33 cellular contexts compared by ENCODE assay signal in genomic region chr6:148671952-148672351, GRCh38.
"Had no signal": no experiment of that assay in that cellular context is flagged by ENCODE, and none has a peak within 500 bp of the region (broad histone marks: within the 10 kb centered on the region; RNA-seq: fewer than 3 reads in every experiment).

No MANE protein-coding gene starts in this region.

- H3K36me3 ChIP-seq: brain microvascular endothelial cell, esophagus muscularis mucosa, WERI-Rb-1 had no signal

- H3K27me3 Mint-ChIP-seq: activated B cell treated with CpG ODN at 0.5 μM for 24 hours had no signal

- H3K36me3 Mint-ChIP-seq: activated naive CD8-positive, alpha-beta T cell treated with anti-CD3 and anti-CD28 coated beads, Interleukin-2, amount 10 ng/mL, durations not matched to agents 7 days and 5 days had no signal

- H3K4me3 Mint-ChIP-seq: activated B cell treated with CpG ODN at 0.5 μM for 24 hours; activated CD8-positive, alpha-beta T cell treated with anti-CD3 and anti-CD28 coated beads for 36 hours; activated naive CD8-positive, alpha-beta T cell treated with anti-CD3 and anti-CD28 coated beads, Interleukin-2, amount 10 ng/mL, durations not matched to agents 7 days and 5 days; activated T-cell treated with anti-CD3 and anti-CD28 coated beads, Interleukin-2, amount 50 U/mL, for 4 hours; activated T-helper 17 cell treated with anti-CD3 and anti-CD28 coated beads, Interleukin-2, amount 50 U/mL, for 72 hours; central memory CD8-positive, alpha-beta T cell; effector memory CD8-positive, alpha-beta T cell; T-helper 17 cell; T-helper 2 cell treated with Interferon-gamma antibody and Interleukin-4, amounts not matched to agents 5 μg/mL and 100 μg/mL, for 36 hours had no signal

- H3K4me1 Mint-ChIP-seq: activated naive CD8-positive, alpha-beta T cell treated with anti-CD3 and anti-CD28 coated beads, Interleukin-2, amount 10 ng/mL, durations not matched to agents 7 days and 5 days; activated T-helper 17 cell treated with anti-CD3 and anti-CD28 coated beads, Interleukin-2, amount 50 U/mL, for 72 hours; central memory CD8-positive, alpha-beta T cell; T-helper 17 cell had no signal

- H3K4me3 ChIP-seq: esophagus muscularis mucosa had no signal

- FAIRE-seq: astrocyte, bronchial epithelial cell had no signal

- ATAC-seq: activated CD4-positive, CD25-positive, alpha-beta regulatory T cell treated with anti-CD3 and anti-CD28 coated beads, Interleukin-2, amount 50 U/mL, for 24 hours; activated CD8-positive, alpha-beta T cell treated with anti-CD3 and anti-CD28 coated beads for 36 hours; activated naive CD4-positive, alpha-beta T cell treated with anti-CD3 and anti-CD28 coated beads, Interleukin-2, amount 50 U/mL, for 72 hours; activated T-cell treated with anti-CD3 and anti-CD28 coated beads, Interleukin-2, amount 50 U/mL, for 4 hours; activated T-helper 17 cell treated with anti-CD3 and anti-CD28 coated beads, Interleukin-2, amount 50 U/mL, for 72 hours; effector memory CD8-positive, alpha-beta T cell; T-helper 17 cell had no signal

- H3K27ac Mint-ChIP-seq: activated CD8-positive, alpha-beta T cell treated with anti-CD3 and anti-CD28 coated beads for 36 hours; activated naive CD4-positive, alpha-beta T cell treated with anti-CD3 and anti-CD28 coated beads, Interleukin-2, amount 50 U/mL, for 72 hours; activated naive CD8-positive, alpha-beta T cell treated with anti-CD3 and anti-CD28 coated beads, Interleukin-2, amount 10 ng/mL, durations not matched to agents 7 days and 5 days; activated T-helper 17 cell treated with anti-CD3 and anti-CD28 coated beads, Interleukin-2, amount 50 U/mL, for 72 hours; effector memory CD8-positive, alpha-beta T cell; T-helper 17 cell; T-helper 2 cell treated with Interferon-gamma antibody and Interleukin-4, amounts not matched to agents 5 μg/mL and 100 μg/mL, for 36 hours had no signal

- H3K27me3 ChIP-seq: brain microvascular endothelial cell, esophagus muscularis mucosa had no signal

- H3K9me3 Mint-ChIP-seq: activated T-helper 17 cell treated with anti-CD3 and anti-CD28 coated beads, Interleukin-2, amount 50 U/mL, for 72 hours had no signal

- H3K27ac ChIP-seq: brain microvascular endothelial cell, esophagus muscularis mucosa, WERI-Rb-1 had no signal

- DNase-seq: activated B cell treated with CpG ODN at 0.5 μM for 24 hours; activated CD4-positive, alpha-beta T cell treated with anti-CD3 and anti-CD28 coated beads for 48 hours; activated CD4-positive, alpha-beta T cell treated with anti-CD3 and anti-CD28 coated beads, Interleukin-2, amount 50 U/mL, for 1 hour; activated CD4-positive, alpha-beta T cell treated with anti-CD3 and anti-CD28 coated beads, Interleukin-2, amount 50 U/mL, for 48 hours; activated CD8-positive, alpha-beta memory T cell treated with anti-CD3 and anti-CD28 coated beads for 24 hours; activated CD8-positive, alpha-beta T cell treated with anti-CD3 and anti-CD28 coated beads for 36 hours; activated effector memory CD4-positive, alpha-beta T cell treated with Interleukin-2 at 50 U/mL for 16 hours; activated gamma-delta T cell treated with Interleukin-2 at 50 U/mL for 16 hours; activated naive CD4-positive, alpha-beta T cell treated with Interleukin-2 at 50 U/mL for 16 hours; activated naive CD8-positive, alpha-beta T cell treated with anti-CD3 and anti-CD28 coated beads, Interleukin-2, amount 10 ng/mL, durations not matched to agents 7 days and 5 days; activated T-cell treated with anti-CD3 and anti-CD28 coated beads, Interleukin-2, amount 50 U/mL, for 4 hours; amniotic stem cell; anterior cingulate cortex; brain microvascular endothelial cell; cortex of kidney; dermis blood vessel endothelial cell; effector CD4-positive, alpha-beta T cell; effector memory CD8-positive, alpha-beta T cell; erythroblast; foreskin melanocyte; head of caudate nucleus; T-helper 1 cell; T-helper 17 cell; T1000; WERI-Rb-1 had no signal

- H3K4me1 ChIP-seq: esophagus muscularis mucosa had no signal
